ENCODE assay signal across 1 cellular context in genomic region chr7:50821457-50821977, GRCh38.
A peak's percentile ranks its signal among the peaks of the same experiment; 100 is the strongest.
TF ChIP-seq lines count a peak whose summit lies in the region.

No MANE protein-coding gene starts in this region.

TF ChIP-seq in HepG2, 621 proteins besides CTCF, POLR2A, EP300 and RAD21 (continued from another document and continues in another):
- no peak for TF ChIP-seq ZNF646 (CRISPR knock-in tag; IDR thresholded peaks at IDR 0.05)
- TF ChIP-seq CENPT (CRISPR knock-in tag; IDR thresholded peaks at IDR 0.05; ENCODE audit: low read depth), result no peak
- TF ChIP-seq REXO4 (CRISPR knock-in tag; IDR thresholded peaks at IDR 0.05; ENCODE audit: borderline replicate concordance), result no peak
- TF ChIP-seq ZSCAN12 (CRISPR knock-in tag; IDR thresholded peaks at IDR 0.05), result no peak
- no peak for TF ChIP-seq ZBTB2 (CRISPR knock-in tag; IDR thresholded peaks at IDR 0.05; ENCODE audit: low read depth)
- TF ChIP-seq CCDC6 (CRISPR knock-in tag; IDR thresholded peaks at IDR 0.05), result no peak
- TF ChIP-seq RXRB (CRISPR knock-in tag; IDR thresholded peaks at IDR 0.05; ENCODE audit: borderline replicate concordance), result peak; percentile 87
- no peak for TF ChIP-seq SCMH1 (CRISPR knock-in tag; IDR thresholded peaks at IDR 0.05; ENCODE audit: borderline replicate concordance)
- 0 out of 2 replicates have a peak, but pooled peaks have one; percentile 32 for TF ChIP-seq ZNF431 (CRISPR knock-in tag; IDR thresholded peaks at IDR 0.05; ENCODE audit: borderline replicate concordance, low read depth)
- TF ChIP-seq HNRNPL (IDR thresholded peaks at IDR 0.05; ENCODE audit: low read depth, low read length), result no peak
- 0 out of 2 replicates have a peak, but pooled peaks have one; percentile 63 for TF ChIP-seq PPARG (CRISPR knock-in tag; conservative IDR thresholded peaks at IDR 0.05)
- TF ChIP-seq CREM (IDR thresholded peaks at IDR 0.05), result 0 out of 2 replicates have a peak, but pooled peaks have one; percentile 20
- no peak for TF ChIP-seq CREM (CRISPR knock-in tag; IDR thresholded peaks at IDR 0.05)
- peak; percentile 66; the same call in 1 of the 2 replicates for TF ChIP-seq RXRA (CRISPR knock-in tag; IDR thresholded peaks at IDR 0.05)
- TF ChIP-seq TCF7L2 (IDR thresholded peaks at IDR 0.05; ENCODE audit: low read depth, low read length), result no peak
- TF ChIP-seq SALL1 (CRISPR knock-in tag; IDR thresholded peaks at IDR 0.05), result peak; percentile 52; the same call in 1 of the 2 replicates
- TF ChIP-seq ZNF577 (CRISPR knock-in tag; IDR thresholded peaks at IDR 0.05; ENCODE audit: borderline replicate concordance, low read depth), result no peak
- TF ChIP-seq ZNF605 (CRISPR knock-in tag; IDR thresholded peaks at IDR 0.05), result peak; percentile 58; the same call in 1 of the 2 replicates
- TF ChIP-seq ZNF138 (CRISPR knock-in tag; IDR thresholded peaks at IDR 0.05; ENCODE audit: low read depth), result no peak
- no peak for TF ChIP-seq MTERF4 (CRISPR knock-in tag; IDR thresholded peaks at IDR 0.05)
- TF ChIP-seq THAP9 (CRISPR knock-in tag; IDR thresholded peaks at IDR 0.05; ENCODE audit: borderline replicate concordance), result no peak
- TF ChIP-seq ARHGAP35 (CRISPR knock-in tag; IDR thresholded peaks at IDR 0.05; ENCODE audit: borderline replicate concordance), result no peak
- TF ChIP-seq ZNF569 (CRISPR knock-in tag; IDR thresholded peaks at IDR 0.05; ENCODE audit: borderline replicate concordance), result no peak
- TF ChIP-seq TRIM22 (IDR thresholded peaks at IDR 0.05), result no peak
- no peak for TF ChIP-seq ZNF251 (CRISPR knock-in tag; IDR thresholded peaks at IDR 0.05)
- no peak for TF ChIP-seq HNRNPLL (IDR thresholded peaks at IDR 0.05; ENCODE audit: low read depth, low read length, poor library complexity, severe bottlenecking)
- TF ChIP-seq PTBP1 (IDR thresholded peaks at IDR 0.05; ENCODE audit: low read depth, low read length, poor library complexity, severe bottlenecking), result no peak
- TF ChIP-seq MED1 (CRISPR knock-in tag; IDR thresholded peaks at IDR 0.05), result peak; percentile 75; the same call in 1 of the 2 replicates
- 0 out of 2 replicates have a peak, but pooled peaks have one; percentile 24 for TF ChIP-seq ERF (CRISPR knock-in tag; IDR thresholded peaks at IDR 0.05)
- no peak for TF ChIP-seq PBX3 (CRISPR knock-in tag; IDR thresholded peaks at IDR 0.05; ENCODE audit: borderline replicate concordance)
- TF ChIP-seq TFDP1 (CRISPR knock-in tag; IDR thresholded peaks at IDR 0.05; ENCODE audit: borderline replicate concordance), result peak; percentile 23; the same call in 1 of the 2 replicates
- no peak for TF ChIP-seq JUNB (CRISPR knock-in tag; IDR thresholded peaks at IDR 0.05; ENCODE audit: borderline replicate concordance)
- no peak for TF ChIP-seq ZNF720 (CRISPR knock-in tag; IDR thresholded peaks at IDR 0.05)
- TF ChIP-seq NFKBIZ (CRISPR knock-in tag; IDR thresholded peaks at IDR 0.05), result no peak
- TF ChIP-seq FOXO4 (CRISPR knock-in tag; conservative IDR thresholded peaks at IDR 0.05), result no peak
- 0 out of 2 replicates have a peak, but pooled peaks have one; percentile 40 for TF ChIP-seq ZNF263 (CRISPR knock-in tag; IDR thresholded peaks at IDR 0.05)
- TF ChIP-seq KAT2B (IDR thresholded peaks at IDR 0.05; ENCODE audit: borderline replicate concordance, low read depth, low read length), result no peak
- TF ChIP-seq ZNF510 (CRISPR knock-in tag; IDR thresholded peaks at IDR 0.05; ENCODE audit: low read depth), result no peak
- TF ChIP-seq ZNF772 (CRISPR knock-in tag; IDR thresholded peaks at IDR 0.05), result no peak
- TF ChIP-seq PAXIP1 (CRISPR knock-in tag; conservative IDR thresholded peaks at IDR 0.05), result peak; percentile 41; the same call in 1 of the 2 replicates
- no peak for TF ChIP-seq ZNF446 (CRISPR knock-in tag; IDR thresholded peaks at IDR 0.05)
- TF ChIP-seq ZBTB21 (CRISPR knock-in tag; IDR thresholded peaks at IDR 0.05), result 0 out of 2 replicates have a peak, but pooled peaks have one; percentile 41
